In genomic region chr2:63844616-63845015, GRCh38 we compare ENCODE assay signal across 11 cellular contexts. TPM values are rescaled to one million over a fixed set of nuclear protein-coding genes. Genes with fewer than 3 reads are reported as not detected.
DNase-seq lines count a peak whose midpoint lies in the region; ATAC-seq and TF ChIP-seq lines count a peak whose summit lies in the region.
"Had no signal": no experiment of that assay in that cellular context is flagged by ENCODE, and none has a peak within 500 bp of the region (broad histone marks: within the 10 kb centered on the region; RNA-seq: fewer than 3 reads in every experiment).

No MANE protein-coding gene starts in this region.

- H3K36me3 ChIP-seq in Panc1 (ENCODE audit: control insufficient read depth, insufficient read depth, low read length) (peaks cover 3% of the 10 kb centered on the region; the same call in 1 of the 2 replicates), iPS DF 6.9 (ENCODE audit: control insufficient read depth, insufficient read depth, low read length) (no peaks in the 10 kb centered on the region), psoas muscle (ENCODE audit: insufficient read depth in 1 of 2, low read depth in 1 of 2) (peaks cover 0 to 2% of the 10 kb centered on the region in 2 donors)

- H3K36me3 Mint-ChIP-seq in activated CD4-positive, alpha-beta memory T cell treated with anti-CD3 and anti-CD28 coated beads, Interleukin-2, amount 10 ng/mL, durations not matched to agents 7 days and 5 days (ENCODE audit: low read depth), result peaks cover 79% of the 10 kb centered on the region
- peaks cover 18% of the 10 kb centered on the region for H3K36me3 Mint-ChIP-seq in activated CD4-positive, alpha-beta memory T cell treated with anti-CD3 and anti-CD28 coated beads for 36 hours

- H3K9me3 Mint-ChIP-seq in activated CD4-positive, alpha-beta memory T cell treated with anti-CD3 and anti-CD28 coated beads, Interleukin-2, amount 10 ng/mL, durations not matched to agents 7 days and 5 days, result peaks cover 17% of the 10 kb centered on the region
- peaks cover 6% of the 10 kb centered on the region for H3K9me3 Mint-ChIP-seq in activated CD4-positive, alpha-beta memory T cell treated with anti-CD3 and anti-CD28 coated beads for 36 hours

- no peak overlapping the region for H3K27ac Mint-ChIP-seq in activated CD4-positive, alpha-beta memory T cell treated with anti-CD3 and anti-CD28 coated beads, Interleukin-2, amount 10 ng/mL, durations not matched to agents 7 days and 5 days
- H3K27ac Mint-ChIP-seq in activated CD4-positive, alpha-beta memory T cell treated with anti-CD3 and anti-CD28 coated beads for 36 hours, result no peak overlapping the region

- TF ChIP-seq CTCF in Panc1 (IDR thresholded peaks at IDR 0.05), result no peak
- no peak for TF ChIP-seq CTCF in psoas muscle (IDR thresholded peaks at IDR 0.05)

- H3K9me3 ChIP-seq in Panc1 (ENCODE audit: control insufficient read depth, insufficient read depth, low read depth, low read length) (peaks cover 3% of the 10 kb centered on the region; the same call in 1 of the 2 replicates), iPS DF 6.9 (ENCODE audit: control insufficient read depth, insufficient read depth, low read length) (no peaks in the 10 kb centered on the region), psoas muscle (no peaks in the 10 kb centered on the region)
- H3K9me3 ChIP-seq: testis had no signal

- no peak for DNase-seq in activated CD4-positive, alpha-beta memory T cell treated with anti-CD3 and anti-CD28 coated beads, Interleukin-2, amount 10 ng/mL, durations not matched to agents 7 days and 5 days
- DNase-seq in activated CD4-positive, alpha-beta memory T cell treated with anti-CD3 and anti-CD28 coated beads for 36 hours, result no peak
- DNase-seq in Panc1 (ENCODE audit: low read depth, low spot score) (no peak), iPS DF 6.9 (ENCODE audit: low read depth, low spot score) (no peak), psoas muscle (no peak), NOMO-1 (lab: John Stamatoyannopoulos, UW; ENCODE audit: unreplicated experiment in 2 of 2) (no peak)
- DNase-seq in stimulated activated CD4-positive, alpha-beta T cell treated with anti-CD3 and anti-CD28 coated beads, Interleukin-15, amount 100 ng/mL, for 24 hours, result no peak
- DNase-seq: activated T-cell treated with anti-CD3 and anti-CD28 coated beads, Interleukin-2, amount 50 U/mL, for 1 hour; left colon; testis had no signal

- peak overlapping the region; percentile 64 for H3K4me3 Mint-ChIP-seq in activated CD4-positive, alpha-beta memory T cell treated with anti-CD3 and anti-CD28 coated beads, Interleukin-2, amount 10 ng/mL, durations not matched to agents 7 days and 5 days
- H3K4me3 Mint-ChIP-seq in activated CD4-positive, alpha-beta memory T cell treated with anti-CD3 and anti-CD28 coated beads for 36 hours, result no peak overlapping the region

- no peaks in the 10 kb centered on the region for H3K27me3 ChIP-seq in Panc1 (ENCODE audit: control insufficient read depth, insufficient read depth, low read length)
- H3K27me3 ChIP-seq in iPS DF 6.9 (ENCODE audit: control insufficient read depth, insufficient read depth, low read length), result no peaks in the 10 kb centered on the region
- H3K27me3 ChIP-seq in psoas muscle (ENCODE audit: insufficient read depth in 3 of 3, low read length in 2 of 3), result no peaks in the 10 kb centered on the region
- H3K27me3 ChIP-seq: testis had no signal

- ATAC-seq in Panc1 (no peak), psoas muscle (no peak), HG02973 (IDR thresholded peaks at IDR 0.05; ENCODE audit: unreplicated experiment) (no peak)
- ATAC-seq: left colon had no signal

- in situ Hi-C loops in Panc1 (cut with HindIII; ENCODE audit: low pct_unique_long_range_greater_than_20kb, low sequenced_read_pairs), result no loop called here

- H3K4me1 Mint-ChIP-seq in activated CD4-positive, alpha-beta memory T cell treated with anti-CD3 and anti-CD28 coated beads, Interleukin-2, amount 10 ng/mL, durations not matched to agents 7 days and 5 days, result peaks cover 65% of the 10 kb centered on the region
- H3K4me1 Mint-ChIP-seq in activated CD4-positive, alpha-beta memory T cell treated with anti-CD3 and anti-CD28 coated beads for 36 hours (ENCODE audit: low read depth), result peaks cover 66% of the 10 kb centered on the region

- H3K27ac ChIP-seq in Panc1 (ENCODE audit: low read length), result 0 out of 2 replicates have a peak overlapping the region, but pooled peaks have one; percentile 23
- no peak overlapping the region for H3K27ac ChIP-seq in iPS DF 6.9 (ENCODE audit: low read length)
- peak overlapping the region; percentile 96 for H3K27ac ChIP-seq in psoas muscle
- H3K27ac ChIP-seq: testis had no signal

- H3K4me1 ChIP-seq in Panc1 (ENCODE audit: control insufficient read depth, insufficient read depth, low read length) (peaks cover 23% of the 10 kb centered on the region), iPS DF 6.9 (ENCODE audit: control insufficient read depth, insufficient read depth, low read length) (no peaks in the 10 kb centered on the region; the same call in 1 of the 2 replicates), psoas muscle (peaks cover 59% of the 10 kb centered on the region)

- CTCF ChIA-PET in activated CD4-positive, alpha-beta memory T cell treated with anti-CD3 and anti-CD28 coated beads, Interleukin-2, amount 10 ng/mL, durations not matched to agents 7 days and 5 days (lab: Charles Lee), result interaction anchor here (1.2 to 7.6 kb wide), 2 partner anchors 13 to 21 kb away, joined by 5 to 167 read pairs; no protein-coding TSS in a partner anchor
- CTCF ChIA-PET in activated CD4-positive, alpha-beta memory T cell treated with anti-CD3 and anti-CD28 coated beads for 36 hours (lab: Charles Lee), result interaction anchor here (1.4 to 2.2 kb wide), 3 partner anchors 10 to 17 kb away, joined by 3 to 12 read pairs (median 5); no protein-coding TSS in a partner anchor
- CTCF ChIA-PET in Panc1 (lab: Charles Lee), result no interaction called here

- POLR2A ChIA-PET in activated CD4-positive, alpha-beta memory T cell treated with anti-CD3 and anti-CD28 coated beads, Interleukin-2, amount 10 ng/mL, durations not matched to agents 7 days and 5 days (lab: Charles Lee), result interaction anchor here (5.0 to 7.5 kb wide), 2 partner anchors 13 to 255 kb away, joined by 100 to 738 read pairs; partner anchors contain the start of genes MDH1 and WDPCP
- POLR2A ChIA-PET in activated CD4-positive, alpha-beta memory T cell treated with anti-CD3 and anti-CD28 coated beads for 36 hours (lab: Charles Lee), result no interaction called here
- POLR2A ChIA-PET in Panc1 (lab: Charles Lee), result no interaction called here

- WGBS in iPS DF 6.9 (ENCODE audit: insufficient coverage, insufficient read length), result no CpG with 5 or more reads among the region's 3 CpGs
- WGBS in psoas muscle, 3 donors, result 50 to 60% (median 53%) methylated on average over 3 of the region's 3 CpGs

- no TSS peak for BruUV-seq in Panc1 (replicated peaks; lab: Mats Ljungman, UMichigan)

- intact Hi-C loops in activated CD4-positive, alpha-beta memory T cell treated with anti-CD3 and anti-CD28 coated beads for 36 hours (cut with micrococcal nuclease), result loop anchor here (5.0 to 10.0 kb wide), 7 partner anchors 152 to 1957 kb away; partner anchors contain the start of genes AFTPH, B3GNT2, CCT4 and EHBP1
- intact Hi-C loops in Panc1 (cut with micrococcal nuclease; ENCODE audit: unreplicated experiment) (no loop called here), psoas muscle (cut with DNase I) (loop anchor here (5.0 kb wide), 4 partner anchors 43 to 257 kb away; partner anchors contain the start of genes MDH1 (in 1 of the 2) and WDPCP (in 1 of the 2))

- H3K4me3 ChIP-seq in Panc1 (ENCODE audit: low read depth in 2 of 2, low read length in 2 of 2) (no peak overlapping the region), iPS DF 6.9 (ENCODE audit: low read length) (peak overlapping the region; percentile 64; the same call in 1 of the 2 replicates), psoas muscle (peak overlapping the region; percentile 76)
- H3K4me3 ChIP-seq: testis had no signal

- no peaks in the 10 kb centered on the region for H3K27me3 Mint-ChIP-seq in activated CD4-positive, alpha-beta memory T cell treated with anti-CD3 and anti-CD28 coated beads, Interleukin-2, amount 10 ng/mL, durations not matched to agents 7 days and 5 days
- no peaks in the 10 kb centered on the region for H3K27me3 Mint-ChIP-seq in activated CD4-positive, alpha-beta memory T cell treated with anti-CD3 and anti-CD28 coated beads for 36 hours

RNA-seq across cellular contexts. Expression of gene UGP2, which starts 2.9 kb away (rescaled TPM):
- 100 to 1,000 TPM; 180 TPM for total RNA-seq in activated CD4-positive, alpha-beta memory T cell treated with anti-CD3 and anti-CD28 coated beads, Interleukin-2, amount 10 ng/mL, durations not matched to agents 7 days and 5 days
- 100 to 1,000 TPM; 113 to 119 TPM for total RNA-seq in activated CD4-positive, alpha-beta memory T cell treated with anti-CD3 and anti-CD28 coated beads for 36 hours
- 76.1 TPM for total RNA-seq in Panc1 (2021; ENCODE audit: unreplicated experiment)
- 37.2 TPM for polyA plus RNA-seq in Panc1 (2012; ENCODE audit: insufficient read length)
- 100 to 1,000 TPM; 402 to 903 (median 596) TPM for total RNA-seq in psoas muscle
- 100 to 1,000 TPM; 391 to 656 (median 520) TPM for polyA plus RNA-seq in psoas muscle

Comparison
In these comparisons a context has a peak if more than half of its experiments do, and no peak if none do; other contexts are left out.
1. H3K4me3 ChIP-seq: peak in iPS DF 6.9 (single experiment) and psoas muscle (single experiment); none in Panc1 (0 of 2).